ENCODE assay signal across 8 cellular contexts in the genomic region with DNA sequence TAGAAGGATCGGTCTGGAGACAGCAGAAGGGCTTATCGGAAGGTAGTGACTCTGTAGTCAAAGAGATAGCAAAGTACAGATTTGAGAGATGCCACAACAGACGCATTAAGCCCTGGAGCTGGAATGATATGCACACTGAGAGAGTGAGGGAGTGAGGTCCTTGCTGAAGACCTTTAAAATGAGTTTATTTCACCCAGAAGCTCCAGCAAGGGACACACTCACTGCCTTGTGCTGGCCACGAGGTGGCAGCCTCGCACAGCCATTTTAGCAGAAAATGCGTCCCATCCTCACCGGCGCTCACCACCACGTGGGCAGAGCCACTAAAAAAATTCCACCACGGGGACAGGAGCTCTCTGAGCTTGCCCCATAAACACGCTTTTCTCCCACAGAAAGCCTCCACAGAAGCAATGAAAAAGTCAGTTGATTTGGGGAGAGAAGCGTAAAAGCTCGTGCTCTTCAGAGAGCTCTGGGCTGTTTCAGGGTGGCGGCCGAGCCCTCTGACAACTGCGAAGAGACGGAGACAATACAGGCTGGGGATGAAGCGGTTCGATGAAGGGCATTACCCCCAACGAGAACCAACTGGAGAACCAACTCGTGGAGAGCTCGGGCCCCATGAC.
DNase-seq lines count a peak whose midpoint lies in the region; ATAC-seq and TF ChIP-seq lines count a peak whose summit lies in the region.

No MANE protein-coding gene starts in this region.

- POLR2A ChIA-PET in OCI-LY7 (lab: Charles Lee), result interaction anchor here (1.0 to 1.2 kb wide), 2 partner anchors 18 to 106 kb away, joined by 3 to 4 read pairs; no protein-coding TSS in a partner anchor

- peaks cover 17% of the 10 kb centered on the region for H3K36me3 ChIP-seq in OCI-LY7 (ENCODE audit: insufficient read depth, low read length)
- H3K36me3 ChIP-seq in esophagus (ENCODE audit: control insufficient read depth in 2 of 2, insufficient read depth in 2 of 2, low read length in 1 of 2), result peaks cover 3 to 7% of the 10 kb centered on the region in 2 donors
- peaks cover 9 to 39% of the 10 kb centered on the region in 2 donors for H3K36me3 ChIP-seq in muscle layer of duodenum (ENCODE audit: control insufficient read depth in 1 of 2, insufficient read depth in 2 of 2, low read length in 2 of 2)

- no peak overlapping the region for H3K4me3 ChIP-seq in OCI-LY7 (ENCODE audit: low read depth, low read length, poor library complexity, severe bottlenecking)
- H3K4me3 ChIP-seq in esophagus (ENCODE audit: low read depth in 1 of 2, low read length in 2 of 2), result no peak overlapping the region
- no peak overlapping the region for H3K4me3 ChIP-seq in muscle layer of duodenum (ENCODE audit: low read depth in 1 of 2, low read length in 2 of 2)

- DNase-seq in D341Med (ENCODE audit: low spot score) (peak; percentile 86), OCI-LY7 (ENCODE audit: low spot score) (peak; percentile 72), mesenteric fat pad (ENCODE audit: low spot score) (no peak)
- DNase-seq in activated T-cell treated with anti-CD3 and anti-CD28 coated beads, Interleukin-2, amount 50 U/mL, for 24 hours, result peak; percentile 79
- DNase-seq in stimulated activated naive CD4-positive, alpha-beta T cell (lab: John Stamatoyannopoulos, UW), result peak; percentile 44 to 69 (median 64)

- no peaks in the 10 kb centered on the region for H3K9me2 ChIP-seq in OCI-LY7 (ENCODE audit: insufficient read depth, low read length)

- no peaks in the 10 kb centered on the region for H3K9me3 ChIP-seq in OCI-LY7 (ENCODE audit: low read length)
- H3K9me3 ChIP-seq in esophagus (ENCODE audit: control insufficient read depth in 2 of 2, insufficient read depth in 1 of 2, low read depth in 1 of 2, low read length in 1 of 2), result no peaks in the 10 kb centered on the region
- H3K9me3 ChIP-seq in muscle layer of duodenum (ENCODE audit: control insufficient read depth in 1 of 2, low read length in 2 of 2), result no peaks in the 10 kb centered on the region

- TF ChIP-seq CTCF in OCI-LY7 (conservative IDR thresholded peaks at IDR 0.05; ENCODE audit: low read length), result peak; percentile 77

- H3K4me1 Mint-ChIP-seq in activated T-cell treated with anti-CD3 and anti-CD28 coated beads, Interleukin-2, amount 50 U/mL, for 24 hours (ENCODE audit: low read depth), result peaks cover 96% of the 10 kb centered on the region

- peak overlapping the region; percentile 58; the same call in 1 of the 2 replicates for H3K4me2 ChIP-seq in OCI-LY7 (ENCODE audit: low read length)

- H3K27ac ChIP-seq in OCI-LY7 (ENCODE audit: low read depth, low read length, poor library complexity, severe bottlenecking) (no peak overlapping the region), esophagus (ENCODE audit: low read depth in 2 of 2, low read length in 1 of 2) (peak overlapping the region; percentile 72 to 75), muscle layer of duodenum (ENCODE audit: low read length) (peak overlapping the region; percentile 61)

- H4K20me1 ChIP-seq in OCI-LY7 (ENCODE audit: insufficient read depth, low read length), result no peaks in the 10 kb centered on the region

- H3K27me3 ChIP-seq in esophagus (ENCODE audit: control insufficient read depth in 1 of 2, insufficient read depth in 2 of 2, low read length in 2 of 2) (no peaks in the 10 kb centered on the region), muscle layer of duodenum (ENCODE audit: low read depth, low read length) (no peaks in the 10 kb centered on the region)

- no TSS peak for BruUV-seq in OCI-LY7 (replicated peaks; lab: Mats Ljungman, UMichigan)

- intact Hi-C loops in OCI-LY7 (cut with micrococcal nuclease; ENCODE audit: unreplicated experiment), result loop anchor here (1.0 to 5.0 kb wide), 5 partner anchors 85 to 525 kb away; no protein-coding TSS in a partner anchor

- peaks cover 97% of the 10 kb centered on the region for H3K36me3 Mint-ChIP-seq in activated T-cell treated with anti-CD3 and anti-CD28 coated beads, Interleukin-2, amount 50 U/mL, for 24 hours (ENCODE audit: low read depth)

- 36 to 40% methylated on average over 22 of the region's 22 CpGs for WGBS in esophagus, 2 donors

- no peaks in the 10 kb centered on the region; the same call in 1 of the 2 replicates for H3K79me2 ChIP-seq in OCI-LY7 (ENCODE audit: insufficient read depth, low read depth, low read length)

- H3K4me1 ChIP-seq in OCI-LY7 (ENCODE audit: insufficient read depth, low read length, poor library complexity, severe bottlenecking) (peaks cover 41% of the 10 kb centered on the region), esophagus (ENCODE audit: control insufficient read depth in 2 of 2, insufficient read depth in 2 of 2, low read length in 1 of 2) (peaks cover 7 to 34% of the 10 kb centered on the region in 2 donors), muscle layer of duodenum (ENCODE audit: control insufficient read depth in 1 of 2, insufficient read depth in 2 of 2, low read length in 2 of 2) (peaks cover 13 to 22% of the 10 kb centered on the region in 2 donors)

- CTCF ChIA-PET in OCI-LY7 (lab: Charles Lee; ENCODE audit: unreplicated experiment), result interaction anchor here (0.6 to 2.0 kb wide), 7 partner anchors 10 to 143 kb away, joined by 3 to 10 read pairs (median 3); no protein-coding TSS in a partner anchor

- H3K4me3 Mint-ChIP-seq in activated T-cell treated with anti-CD3 and anti-CD28 coated beads, Interleukin-2, amount 50 U/mL, for 24 hours, result peak overlapping the region; percentile 27

- no peak overlapping the region for H2AFZ ChIP-seq in OCI-LY7 (ENCODE audit: low read length)

- no peaks in the 10 kb centered on the region for H3K9me3 Mint-ChIP-seq in activated T-cell treated with anti-CD3 and anti-CD28 coated beads, Interleukin-2, amount 50 U/mL, for 24 hours

- peak; percentile 34 for ATAC-seq in HG02610 (IDR thresholded peaks at IDR 0.05; ENCODE audit: unreplicated experiment)

- H3K27me3 Mint-ChIP-seq in activated T-cell treated with anti-CD3 and anti-CD28 coated beads, Interleukin-2, amount 50 U/mL, for 24 hours, result no peaks in the 10 kb centered on the region

- peak overlapping the region; percentile 94 for H3K27ac Mint-ChIP-seq in activated T-cell treated with anti-CD3 and anti-CD28 coated beads, Interleukin-2, amount 50 U/mL, for 24 hours
